ENCODE assay signal across 17 cellular contexts in the genomic region with DNA sequence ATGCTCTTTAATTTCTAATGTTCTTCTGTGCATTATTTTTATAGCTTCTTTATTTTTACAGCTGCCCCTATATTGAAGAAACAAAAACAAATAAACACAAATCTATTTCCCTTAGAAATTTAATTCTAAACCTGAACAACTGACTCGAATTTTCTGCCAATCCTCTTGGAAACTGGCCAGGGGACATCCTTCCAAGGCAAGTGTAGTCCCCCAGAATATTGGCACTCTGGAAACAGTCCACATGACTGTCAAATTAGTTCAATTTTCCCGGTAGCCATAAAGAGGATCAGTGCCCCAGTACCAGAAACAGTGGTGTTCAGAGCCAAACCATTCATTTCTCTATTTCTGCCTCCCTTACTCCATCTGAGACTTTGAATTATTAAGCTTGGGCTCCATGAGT.
DNase-seq lines count a peak whose midpoint lies in the region; ATAC-seq and TF ChIP-seq lines count a peak whose summit lies in the region.
"Had no signal": no experiment of that assay in that cellular context is flagged by ENCODE, and none has a peak within 500 bp of the region (broad histone marks: within the 10 kb centered on the region; RNA-seq: fewer than 3 reads in every experiment).

No MANE protein-coding gene starts in this region.

- 3% methylated on average over 2 of the region's 2 CpGs for WGBS in SK-N-SH (ENCODE audit: low lambda C conversion rate)

- H3K9me2 ChIP-seq in SK-N-SH: no peaks in the 10 kb centered on the region

- POLR2A ChIA-PET in SK-N-SH (lab: Yijun Ruan, JAX): no interaction called here

- H4K20me1 ChIP-seq in SK-N-SH (ENCODE audit: insufficient read depth): no peaks in the 10 kb centered on the region
- H4K20me1 ChIP-seq: BLaER1 treated with 17β-estradiol and CSF1 and Interleukin-3, amounts not matched to agents 10 nM and 100 nM had no signal

- peaks cover 0 to 22% of the 10 kb centered on the region in 2 experiments; a peak in 2 of 4 replicates for H3K4me1 ChIP-seq in SK-N-SH (ENCODE audit: control insufficient read depth in 1 of 2, insufficient read depth in 2 of 2, low read depth in 1 of 2, low read length in 1 of 2)
- H3K4me1 ChIP-seq: BLaER1 treated with 17β-estradiol and CSF1 and Interleukin-3, amounts not matched to agents 10 nM and 100 nM; HAP-1 had no signal

- no peak for ATAC-seq in SK-N-SH treated with all-trans-retinoic acid at 6 μM for 48 hours
- no peak for ATAC-seq in HG03025 (IDR thresholded peaks at IDR 0.05; ENCODE audit: low FRiP score, unreplicated experiment)
- ATAC-seq in HG03469 (IDR thresholded peaks at IDR 0.05; ENCODE audit: unreplicated experiment): no peak

- no peaks in the 10 kb centered on the region for H3F3A ChIP-seq in SK-N-SH (replicated peaks; ENCODE audit: insufficient read depth)

- TF ChIP-seq CTCF in SK-N-SH (IDR thresholded peaks at IDR 0.05) (no peak), GM13977 (IDR thresholded peaks at IDR 0.05; ENCODE audit: extremely low read depth, insufficient read depth, missing control alignments) (no peak)

- CTCF ChIA-PET in SK-N-SH (lab: Yijun Ruan, JAX): interaction anchor here (0.8 to 3.6 kb wide), 7 partner anchors 11 to 73 kb away, joined by 3 to 18 read pairs (median 3); no protein-coding TSS in a partner anchor

- H3K4me2 ChIP-seq in SK-N-SH: no peak overlapping the region
- H3K4me2 ChIP-seq: BLaER1 treated with 17β-estradiol and CSF1 and Interleukin-3, amounts not matched to agents 10 nM and 100 nM had no signal

- H3K27me3 ChIP-seq in SK-N-SH (ENCODE audit: insufficient read depth): no peaks in the 10 kb centered on the region
- H3K27me3 ChIP-seq: BLaER1 treated with 17β-estradiol and CSF1 and Interleukin-3, amounts not matched to agents 10 nM and 100 nM had no signal

- no peak overlapping the region for H3K4me3 ChIP-seq in SK-N-SH (ENCODE audit: low read depth in 2 of 2, low read length in 1 of 2)
- H3K4me3 ChIP-seq: BLaER1 treated with 17β-estradiol and CSF1 and Interleukin-3, amounts not matched to agents 10 nM and 100 nM; HAP-1 had no signal

- no peak for TF ChIP-seq EP300 in SK-N-SH (IDR thresholded peaks at IDR 0.05; ENCODE audit: borderline replicate concordance in 1 of 2, low read depth in 1 of 2, low read length in 1 of 2)

- TF ChIP-seq RAD21 in SK-N-SH (IDR thresholded peaks at IDR 0.05; ENCODE audit: low read length): no peak

- H3K27ac ChIP-seq in SK-N-SH (ENCODE audit: low read depth in 2 of 2, low read length in 1 of 2): peak overlapping the region in 1 of 2 experiments; percentile 69; a peak in 2 of 4 replicates
- H3K27ac ChIP-seq: BLaER1 treated with 17β-estradiol and CSF1 and Interleukin-3, amounts not matched to agents 10 nM and 100 nM had no signal

- H3K9ac ChIP-seq in SK-N-SH: no peak overlapping the region
- H3K9ac ChIP-seq: BLaER1 treated with 17β-estradiol and CSF1 and Interleukin-3, amounts not matched to agents 10 nM and 100 nM had no signal

- no peak overlapping the region for H2AFZ ChIP-seq in SK-N-SH (ENCODE audit: low read depth)

- no peaks in the 10 kb centered on the region for H3K79me2 ChIP-seq in SK-N-SH (ENCODE audit: insufficient read depth)

- no peaks in the 10 kb centered on the region for H3K9me3 ChIP-seq in SK-N-SH
- H3K9me3 ChIP-seq: BLaER1 treated with 17β-estradiol and CSF1 and Interleukin-3, amounts not matched to agents 10 nM and 100 nM; HAP-1 had no signal

- in situ Hi-C loops in GM13977 (cut with MboI; ENCODE audit: low pct_unique_long_range_greater_than_20kb, low sequenced_read_pairs, unreplicated experiment): no loop called here

- H3K36me3 ChIP-seq in SK-N-SH (replicated peaks in 1 of 2; ENCODE audit: control insufficient read depth in 1 of 2, insufficient read depth in 2 of 2, low read length in 1 of 2): no peaks in the 10 kb centered on the region
- H3K36me3 ChIP-seq: BLaER1 treated with 17β-estradiol and CSF1 and Interleukin-3, amounts not matched to agents 10 nM and 100 nM; HAP-1 had no signal

- DNase-seq in SK-N-SH (no peak), NCI-H446 (lab: John Stamatoyannopoulos, UW) (peak; percentile 61 to 86), medulla oblongata (ENCODE audit: extremely low spot score) (peak; percentile 24), GM13977 (ENCODE audit: low spot score) (no peak)
- DNase-seq: ACHN; Calu3; CD4-positive, CD25-positive, alpha-beta regulatory T cell; DMS153; DMS79 treated with DMSO at 0.1 percent for 48 hours; EL; GDM1; IMR-90 had no signal

TF ChIP-seq in SK-N-SH treated with all-trans-retinoic acid at 6 μM for 48 hours, 23 proteins besides CTCF, POLR2A, EP300 and RAD21:
- TF ChIP-seq PPARA (CRISPR knock-in tag; IDR thresholded peaks at IDR 0.05; ENCODE audit: borderline replicate concordance) (no peak), ISL1 (CRISPR knock-in tag; IDR thresholded peaks at IDR 0.05) (peak; percentile 27; the same call in 1 of the 2 replicates)
- TF ChIP-seq, protein P1, sequence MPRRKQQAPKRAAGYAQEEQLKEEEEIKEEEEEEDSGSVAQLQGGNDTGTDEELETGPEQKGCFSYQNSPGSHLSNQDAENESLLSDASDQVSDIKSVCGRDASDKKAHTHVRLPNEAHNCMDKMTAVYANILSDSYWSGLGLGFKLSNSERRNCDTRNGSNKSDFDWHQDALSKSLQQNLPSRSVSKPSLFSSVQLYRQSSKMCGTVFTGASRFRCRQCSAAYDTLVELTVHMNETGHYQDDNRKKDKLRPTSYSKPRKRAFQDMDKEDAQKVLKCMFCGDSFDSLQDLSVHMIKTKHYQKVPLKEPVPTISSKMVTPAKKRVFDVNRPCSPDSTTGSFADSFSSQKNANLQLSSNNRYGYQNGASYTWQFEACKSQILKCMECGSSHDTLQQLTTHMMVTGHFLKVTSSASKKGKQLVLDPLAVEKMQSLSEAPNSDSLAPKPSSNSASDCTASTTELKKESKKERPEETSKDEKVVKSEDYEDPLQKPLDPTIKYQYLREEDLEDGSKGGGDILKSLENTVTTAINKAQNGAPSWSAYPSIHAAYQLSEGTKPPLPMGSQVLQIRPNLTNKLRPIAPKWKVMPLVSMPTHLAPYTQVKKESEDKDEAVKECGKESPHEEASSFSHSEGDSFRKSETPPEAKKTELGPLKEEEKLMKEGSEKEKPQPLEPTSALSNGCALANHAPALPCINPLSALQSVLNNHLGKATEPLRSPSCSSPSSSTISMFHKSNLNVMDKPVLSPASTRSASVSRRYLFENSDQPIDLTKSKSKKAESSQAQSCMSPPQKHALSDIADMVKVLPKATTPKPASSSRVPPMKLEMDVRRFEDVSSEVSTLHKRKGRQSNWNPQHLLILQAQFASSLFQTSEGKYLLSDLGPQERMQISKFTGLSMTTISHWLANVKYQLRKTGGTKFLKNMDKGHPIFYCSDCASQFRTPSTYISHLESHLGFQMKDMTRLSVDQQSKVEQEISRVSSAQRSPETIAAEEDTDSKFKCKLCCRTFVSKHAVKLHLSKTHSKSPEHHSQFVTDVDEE (CRISPR knock-in tag; IDR thresholded peaks at IDR 0.05): no peak

TF ChIP-seq in SK-N-SH, 30 proteins besides CTCF, POLR2A, EP300 and RAD21:
- TF ChIP-seq FOXJ3 (CRISPR knock-in tag; IDR thresholded peaks at IDR 0.05) (no peak), TEAD4 (IDR thresholded peaks at IDR 0.05; ENCODE audit: borderline replicate concordance, insufficient read depth) (no peak), GATA2 (CRISPR knock-in tag; IDR thresholded peaks at IDR 0.05) (no peak), SIN3A (IDR thresholded peaks at IDR 0.05; ENCODE audit: borderline replicate concordance, low read depth, low read length) (no peak)
- TF ChIP-seq, protein P2, sequence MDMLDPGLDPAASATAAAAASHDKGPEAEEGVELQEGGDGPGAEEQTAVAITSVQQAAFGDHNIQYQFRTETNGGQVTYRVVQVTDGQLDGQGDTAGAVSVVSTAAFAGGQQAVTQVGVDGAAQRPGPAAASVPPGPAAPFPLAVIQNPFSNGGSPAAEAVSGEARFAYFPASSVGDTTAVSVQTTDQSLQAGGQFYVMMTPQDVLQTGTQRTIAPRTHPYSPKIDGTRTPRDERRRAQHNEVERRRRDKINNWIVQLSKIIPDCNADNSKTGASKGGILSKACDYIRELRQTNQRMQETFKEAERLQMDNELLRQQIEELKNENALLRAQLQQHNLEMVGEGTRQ (IDR thresholded peaks at IDR 0.05; ENCODE audit: borderline replicate concordance, low read depth, low read length): no peak
- TF ChIP-seq, protein P3, sequence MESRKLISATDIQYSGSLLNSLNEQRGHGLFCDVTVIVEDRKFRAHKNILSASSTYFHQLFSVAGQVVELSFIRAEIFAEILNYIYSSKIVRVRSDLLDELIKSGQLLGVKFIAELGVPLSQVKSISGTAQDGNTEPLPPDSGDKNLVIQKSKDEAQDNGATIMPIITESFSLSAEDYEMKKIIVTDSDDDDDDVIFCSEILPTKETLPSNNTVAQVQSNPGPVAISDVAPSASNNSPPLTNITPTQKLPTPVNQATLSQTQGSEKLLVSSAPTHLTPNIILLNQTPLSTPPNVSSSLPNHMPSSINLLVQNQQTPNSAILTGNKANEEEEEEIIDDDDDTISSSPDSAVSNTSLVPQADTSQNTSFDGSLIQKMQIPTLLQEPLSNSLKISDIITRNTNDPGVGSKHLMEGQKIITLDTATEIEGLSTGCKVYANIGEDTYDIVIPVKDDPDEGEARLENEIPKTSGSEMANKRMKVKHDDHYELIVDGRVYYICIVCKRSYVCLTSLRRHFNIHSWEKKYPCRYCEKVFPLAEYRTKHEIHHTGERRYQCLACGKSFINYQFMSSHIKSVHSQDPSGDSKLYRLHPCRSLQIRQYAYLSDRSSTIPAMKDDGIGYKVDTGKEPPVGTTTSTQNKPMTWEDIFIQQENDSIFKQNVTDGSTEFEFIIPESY (IDR thresholded peaks at IDR 0.05; ENCODE audit: borderline replicate concordance, low read depth): no peak
- TF ChIP-seq, protein P4, sequence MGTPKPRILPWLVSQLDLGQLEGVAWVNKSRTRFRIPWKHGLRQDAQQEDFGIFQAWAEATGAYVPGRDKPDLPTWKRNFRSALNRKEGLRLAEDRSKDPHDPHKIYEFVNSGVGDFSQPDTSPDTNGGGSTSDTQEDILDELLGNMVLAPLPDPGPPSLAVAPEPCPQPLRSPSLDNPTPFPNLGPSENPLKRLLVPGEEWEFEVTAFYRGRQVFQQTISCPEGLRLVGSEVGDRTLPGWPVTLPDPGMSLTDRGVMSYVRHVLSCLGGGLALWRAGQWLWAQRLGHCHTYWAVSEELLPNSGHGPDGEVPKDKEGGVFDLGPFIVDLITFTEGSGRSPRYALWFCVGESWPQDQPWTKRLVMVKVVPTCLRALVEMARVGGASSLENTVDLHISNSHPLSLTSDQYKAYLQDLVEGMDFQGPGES (IDR thresholded peaks at IDR 0.05; ENCODE audit: low read depth, low read length): no peak

Comparison
In these comparisons a context has a peak if more than half of its experiments do, and no peak if none do; other contexts are left out.
1. DNase-seq: peak in NCI-H446 (2 of 2) and medulla oblongata (single experiment); none in SK-N-SH (single experiment) and GM13977 (single experiment).